Comparison of ENCODE assay signal across 8 cellular contexts in the genomic region with DNA sequence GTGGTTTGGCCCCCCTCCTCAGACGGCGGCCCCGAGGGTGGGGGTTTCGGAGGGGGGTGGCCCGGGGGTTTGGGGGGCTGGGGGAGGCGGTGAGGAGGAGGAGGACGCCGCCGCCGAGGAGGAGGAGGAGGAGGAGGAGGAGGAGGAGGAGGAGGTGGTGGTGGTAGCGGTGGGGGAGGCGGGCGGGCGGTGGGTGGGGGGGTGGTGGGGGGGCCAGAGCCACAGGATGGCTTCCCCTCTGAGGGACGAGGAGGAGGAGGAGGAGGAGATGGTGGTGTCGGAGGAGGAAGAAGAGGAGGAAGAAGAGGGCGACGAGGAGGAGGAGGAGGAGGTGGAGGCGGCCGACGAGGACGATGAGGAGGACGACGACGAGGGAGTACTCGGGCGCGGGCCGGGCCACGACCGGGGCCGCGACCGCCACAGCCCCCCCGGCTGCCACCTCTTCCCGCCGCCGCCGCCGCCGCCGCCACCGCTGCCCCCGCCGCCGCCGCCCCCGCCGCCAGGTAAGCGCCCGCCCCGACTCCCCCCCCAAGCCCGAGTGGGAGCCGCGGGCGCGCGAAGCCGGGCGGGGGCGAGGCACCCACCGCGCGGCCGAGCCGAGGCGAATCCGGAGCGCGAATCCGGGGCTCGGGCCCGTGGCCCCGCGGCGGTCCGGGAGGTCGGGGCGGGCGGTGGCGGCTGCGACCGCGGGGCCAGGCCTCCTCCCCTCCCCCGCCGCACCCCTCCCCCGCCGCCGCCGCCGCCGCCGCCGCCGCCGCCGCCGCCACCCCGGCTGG. TPM values are rescaled to one million over a fixed set of nuclear protein-coding genes. Genes with fewer than 3 reads are reported as not detected.
DNase-seq lines count a peak whose midpoint lies in the region; ATAC-seq and TF ChIP-seq lines count a peak whose summit lies in the region.

No MANE protein-coding gene starts in this region.

- H3K27me3 ChIP-seq in CD8-positive, alpha-beta memory T cell (ENCODE audit: insufficient read depth, low read length, poor library complexity, severe bottlenecking), result no peaks in the 10 kb centered on the region
- H3K27me3 ChIP-seq in gastrocnemius medialis, result peaks cover 28 to 40% (median 28%) of the 10 kb centered on the region in 3 donors

- no peak overlapping the region for H3K27ac ChIP-seq in CD8-positive, alpha-beta memory T cell (ENCODE audit: low read depth, low read length)
- H3K27ac ChIP-seq in gastrocnemius medialis, result peak overlapping the region; percentile 77 to 89 (median 81)

- H3K27me3 Mint-ChIP-seq in CD8-positive, alpha-beta memory T cell, result peaks cover 0 to 3% of the 10 kb centered on the region in 2 donors
- H3K27me3 Mint-ChIP-seq in activated T-cell treated with anti-CD3 and anti-CD28 coated beads, Interleukin-2, amount 50 U/mL, for 4 hours (ENCODE audit: low read depth), result no peaks in the 10 kb centered on the region

- H3K27ac Mint-ChIP-seq in CD8-positive, alpha-beta memory T cell, result peak overlapping the region in 3 of 8 donors; percentile 56 to 82 (median 64)

- no peak for TF ChIP-seq POLR2A in gastrocnemius medialis (IDR thresholded peaks at IDR 0.05)

- H3K4me1 Mint-ChIP-seq in CD8-positive, alpha-beta memory T cell, result peaks cover 4 to 16% (median 6%) of the 10 kb centered on the region in 3 donors
- H3K4me1 Mint-ChIP-seq in activated T-cell treated with anti-CD3 and anti-CD28 coated beads, Interleukin-2, amount 50 U/mL, for 4 hours (ENCODE audit: low read depth), result peaks cover 3% of the 10 kb centered on the region

- CTCF ChIA-PET in CD8-positive, alpha-beta memory T cell (lab: Charles Lee), result interaction anchor here (1.5 to 1.9 kb wide), 2 partner anchors 15 to 28 kb away, joined by 5 to 6 read pairs; a partner anchor contains a TSS

- POLR2A ChIA-PET in CD8-positive, alpha-beta memory T cell (lab: Charles Lee), result interaction anchor here (0.6 to 1.9 kb wide), 6 partner anchors 15 to 50 kb away, joined by 4 to 11 read pairs (median 6); a partner anchor contains a TSS

- in situ Hi-C loops in gastrocnemius medialis (cut with MboI; ENCODE audit: low sequenced_read_pairs in 4 of 4), result loop anchor here in 1 of 4 donors (25.0 kb wide), 1 partner anchor 147 kb away; no protein-coding TSS in a partner anchor

- DNase-seq in CD8-positive, alpha-beta memory T cell, result peak; percentile 37 to 66 (median 45)
- peak; percentile 56 for DNase-seq in activated T-cell treated with anti-CD3 and anti-CD28 coated beads, Interleukin-2, amount 50 U/mL, for 4 hours
- no peak for DNase-seq in fibroblast of villous mesenchyme (ENCODE audit: low read depth)
- DNase-seq in gastrocnemius medialis, result no peak

- peaks cover 70% of the 10 kb centered on the region for H3K4me1 ChIP-seq in CD8-positive, alpha-beta memory T cell (ENCODE audit: insufficient read depth, low read length)
- H3K4me1 ChIP-seq in gastrocnemius medialis, result peaks cover 36 to 42% of the 10 kb centered on the region in 2 donors

- peaks cover 8% of the 10 kb centered on the region for H3K36me3 ChIP-seq in CD8-positive, alpha-beta memory T cell (ENCODE audit: insufficient read depth, low read length)
- no peaks in the 10 kb centered on the region for H3K36me3 ChIP-seq in gastrocnemius medialis

- H3K4me3 Mint-ChIP-seq in CD8-positive, alpha-beta memory T cell, result peak overlapping the region; percentile 15 to 91 (median 80)
- H3K4me3 Mint-ChIP-seq in activated T-cell treated with anti-CD3 and anti-CD28 coated beads, Interleukin-2, amount 50 U/mL, for 4 hours, result peak overlapping the region; percentile 70

- no peak for TF ChIP-seq RAD21 in Ishikawa (IDR thresholded peaks at IDR 0.05; ENCODE audit: low read depth)

- peaks cover 0 to 2% (median 0%) of the 10 kb centered on the region in 5 donors for H3K9me3 Mint-ChIP-seq in CD8-positive, alpha-beta memory T cell
- no peaks in the 10 kb centered on the region for H3K9me3 Mint-ChIP-seq in activated T-cell treated with anti-CD3 and anti-CD28 coated beads, Interleukin-2, amount 50 U/mL, for 4 hours

- no peak overlapping the region for H3K4me3 ChIP-seq in CD8-positive, alpha-beta memory T cell (ENCODE audit: low read length)
- peak overlapping the region; percentile 86 for H3K4me3 ChIP-seq in fibroblast of villous mesenchyme (ENCODE audit: low read depth, low read length)
- H3K4me3 ChIP-seq in gastrocnemius medialis, result peak overlapping the region; percentile 64 to 74 (median 68)

- TF ChIP-seq CTCF in fibroblast of villous mesenchyme (IDR thresholded peaks at IDR 0.05; ENCODE audit: insufficient read depth, low read depth, low read length), result no peak
- no peak for TF ChIP-seq CTCF in gastrocnemius medialis (IDR thresholded peaks at IDR 0.05 in 4 of 5, conservative IDR thresholded peaks at IDR 0.05 in 1 of 5)

- TF ChIP-seq EP300 in Ishikawa (IDR thresholded peaks at IDR 0.05; ENCODE audit: borderline replicate concordance), result no peak

- intact Hi-C loops in gastrocnemius medialis (cut with DNase I; ENCODE audit: low total_unique reads), result loop anchor here (10.0 kb wide), 1 partner anchor 170 kb away; no protein-coding TSS in a partner anchor

- no peak for ATAC-seq in activated T-cell treated with anti-CD3 and anti-CD28 coated beads, Interleukin-2, amount 50 U/mL, for 4 hours
- ATAC-seq in gastrocnemius medialis (no peak), HG03565 (IDR thresholded peaks at IDR 0.05; ENCODE audit: unreplicated experiment) (no peak), HG02981 (IDR thresholded peaks at IDR 0.05; ENCODE audit: unreplicated experiment) (no peak), HG02973 (IDR thresholded peaks at IDR 0.05; ENCODE audit: unreplicated experiment) (no peak)

- no peaks in the 10 kb centered on the region for H3K9me3 ChIP-seq in CD8-positive, alpha-beta memory T cell (ENCODE audit: low read length)
- no peaks in the 10 kb centered on the region for H3K9me3 ChIP-seq in gastrocnemius medialis

- H3K36me3 Mint-ChIP-seq in CD8-positive, alpha-beta memory T cell, result peaks cover 0 to 12% (median 0%) of the 10 kb centered on the region in 3 donors
- no peaks in the 10 kb centered on the region for H3K36me3 Mint-ChIP-seq in activated T-cell treated with anti-CD3 and anti-CD28 coated beads, Interleukin-2, amount 50 U/mL, for 4 hours (ENCODE audit: insufficient read depth)

TF ChIP-seq in Ishikawa, 13 proteins besides CTCF, POLR2A, EP300 and RAD21:
- TF ChIP-seq ZBTB7A (IDR thresholded peaks at IDR 0.05; ENCODE audit: low read depth) (0 out of 2 replicates have a peak, but pooled peaks have one; percentile 0), FOXM1 (IDR thresholded peaks at IDR 0.05; ENCODE audit: borderline replicate concordance, low read depth) (no peak)

RNA-seq across cellular contexts. Expression of a gene that starts 3.8 kb away (rescaled TPM):
- 100 to 1,000 TPM; 116 to 123 TPM for total RNA-seq in CD8-positive, alpha-beta memory T cell
- 20.1 TPM for polyA plus RNA-seq in CD8-positive, alpha-beta memory T cell
- total RNA-seq in activated T-cell treated with anti-CD3 and anti-CD28 coated beads, Interleukin-2, amount 50 U/mL, for 4 hours, result 100 to 1,000 TPM; 117 to 127 (median 123) TPM
- total RNA-seq in fibroblast of villous mesenchyme, result 103 and 111 TPM in 2 replicates
- 1 to 10 TPM; 5.4 to 7.7 (median 6.0) TPM for total RNA-seq in gastrocnemius medialis

RNA-seq across cellular contexts. Expression of a gene that starts 27.0 kb away (rescaled TPM):
- total RNA-seq in CD8-positive, alpha-beta memory T cell, result 10 to 100 TPM; 16.4 to 17.6 TPM
- 3.1 TPM for polyA plus RNA-seq in CD8-positive, alpha-beta memory T cell
- 10 to 100 TPM; 19.7 to 20.8 (median 20.6) TPM for total RNA-seq in activated T-cell treated with anti-CD3 and anti-CD28 coated beads, Interleukin-2, amount 50 U/mL, for 4 hours
- total RNA-seq in fibroblast of villous mesenchyme (6.4 and 11.2 TPM in 2 replicates), gastrocnemius medialis (10 to 100 TPM in 2 of 4 donors, 1 to 10 TPM in 2; 4.1 to 14.7 (median 9.0) TPM)

RNA-seq across cellular contexts. Expression of a gene that starts 27.4 kb away (rescaled TPM):
- total RNA-seq in CD8-positive, alpha-beta memory T cell, result 10 to 100 TPM; 58.2 to 65.0 TPM
- polyA plus RNA-seq in CD8-positive, alpha-beta memory T cell, result 162 TPM
- total RNA-seq in activated T-cell treated with anti-CD3 and anti-CD28 coated beads, Interleukin-2, amount 50 U/mL, for 4 hours, result 10 to 100 TPM; 40.4 to 47.5 (median 41.5) TPM
- total RNA-seq in fibroblast of villous mesenchyme, result 55.3 and 73.1 TPM in 2 replicates
- total RNA-seq in gastrocnemius medialis, result 100 to 1,000 TPM in 2 of 4 donors, 10 to 100 TPM in 2; 57.4 to 133 (median 96.6) TPM

RNA-seq across cellular contexts. Expression of a gene that starts 29.9 kb away (rescaled TPM):
- 1 to 10 TPM; 5.3 to 5.5 TPM for total RNA-seq in CD8-positive, alpha-beta memory T cell
- not detected for polyA plus RNA-seq in CD8-positive, alpha-beta memory T cell
- 10 to 100 TPM in 1 of 3 donors, 1 to 10 TPM in 2; 8.9 to 11.1 (median 9.9) TPM for total RNA-seq in activated T-cell treated with anti-CD3 and anti-CD28 coated beads, Interleukin-2, amount 50 U/mL, for 4 hours
- total RNA-seq in fibroblast of villous mesenchyme (0.43 and 1.3 TPM in 2 replicates), gastrocnemius medialis (10 to 100 TPM; 18.8 to 56.8 (median 27.9) TPM)

RNA-seq across cellular contexts. Expression of a gene that starts 31.3 kb away (rescaled TPM):
- 1 to 10 TPM; 4.4 to 4.8 TPM for total RNA-seq in CD8-positive, alpha-beta memory T cell
- polyA plus RNA-seq in CD8-positive, alpha-beta memory T cell, result 3.3 TPM
- total RNA-seq in activated T-cell treated with anti-CD3 and anti-CD28 coated beads, Interleukin-2, amount 50 U/mL, for 4 hours, result 1 to 10 TPM; 4.7 to 5.5 (median 5.0) TPM
- total RNA-seq in fibroblast of villous mesenchyme (2.2 and 4.2 TPM in 2 replicates), gastrocnemius medialis (1 to 10 TPM in 1 of 4 donors, under 1 TPM in 2, not detected in 1; 0.51 to 1.2 (median 0.62) TPM)

Comparison
In these comparisons a context has a peak if more than half of its experiments do, and no peak if none do; other contexts are left out.
1. DNase-seq: peak in CD8-positive, alpha-beta memory T cell (5 of 5) and activated T-cell treated with anti-CD3 and anti-CD28 coated beads, Interleukin-2, amount 50 U/mL, for 4 hours (single experiment); none in fibroblast of villous mesenchyme (single experiment) and gastrocnemius medialis (0 of 2).
2. RNA of a gene that starts 3.8 kb away (total RNA-seq): 116 to 123 TPM in CD8-positive, alpha-beta memory T cell, 117 to 127 TPM in activated T-cell treated with anti-CD3 and anti-CD28 coated beads, Interleukin-2, amount 50 U/mL, for 4 hours and 103 to 111 TPM in fibroblast of villous mesenchyme; 5.4 to 7.7 TPM in gastrocnemius medialis; every median in the first group is over 10 times any median in the second.